In genomic region chr3:124459678-124460077, GRCh38 we compare ENCODE assay signal across 20 cellular contexts.
"Had no signal": no experiment of that assay in that cellular context is flagged by ENCODE, and none has a peak within 500 bp of the region (broad histone marks: within the 10 kb centered on the region; RNA-seq: fewer than 3 reads in every experiment).

No MANE protein-coding gene starts in this region.

- ATAC-seq: naive thymus-derived CD8-positive, alpha-beta T cell; stimulated activated naive B cell treated with anti-CD40 and anti-IgM and Interleukin-4, amounts not matched to agents 10 μg/mL and 1 μg/mL and 100 μg/mL, for 72 hours had no signal

- H3K4me3 ChIP-seq: esophagus squamous epithelium, right atrium auricular region, sigmoid colon, skin epidermis, stomach, tibial artery, upper lobe of left lung, uterus had no signal

- H3K36me3 ChIP-seq: esophagus squamous epithelium, neutrophil, sigmoid colon, upper lobe of left lung, uterus had no signal

- H3K4me1 ChIP-seq: esophagus squamous epithelium, right atrium auricular region, sigmoid colon, upper lobe of left lung, uterus had no signal

- H3K27ac ChIP-seq: epithelial cell of prostate, esophagus squamous epithelium, neutrophil, right atrium auricular region, skin epidermis, tibial artery, upper lobe of left lung, uterus had no signal

- DNase-seq: effector memory CD4-positive, alpha-beta T cell; esophagus squamous epithelium; foreskin fibroblast; head of caudate nucleus; hippocampal formation; left colon; naive thymus-derived CD8-positive, alpha-beta T cell; posterior cingulate gyrus; sigmoid colon; stimulated activated CD4-positive, alpha-beta T cell treated with anti-CD3 and anti-CD28 coated beads, Interleukin-2, amount 100 ng/mL, for 24 hours; stimulated activated CD4-positive, alpha-beta T cell treated with anti-CD3 and anti-CD28 coated beads, Interleukin-4, amount 100 ng/mL, for 4 hours; stimulated activated naive B cell treated with anti-CD40 and anti-IgM and Interleukin-4, amounts not matched to agents 10 μg/mL and 1 μg/mL and 100 μg/mL, for 72 hours; stomach; tibial artery; upper lobe of left lung; uterus had no signal

- H3K27me3 ChIP-seq: esophagus squamous epithelium, right atrium auricular region, sigmoid colon, stomach, tibial artery, upper lobe of left lung, uterus had no signal

- H3K9me3 ChIP-seq: esophagus squamous epithelium, neutrophil, right atrium auricular region, sigmoid colon, stomach, tibial artery, upper lobe of left lung, uterus had no signal
